ENCODE assay signal across 2 cellular contexts in the genomic region with DNA sequence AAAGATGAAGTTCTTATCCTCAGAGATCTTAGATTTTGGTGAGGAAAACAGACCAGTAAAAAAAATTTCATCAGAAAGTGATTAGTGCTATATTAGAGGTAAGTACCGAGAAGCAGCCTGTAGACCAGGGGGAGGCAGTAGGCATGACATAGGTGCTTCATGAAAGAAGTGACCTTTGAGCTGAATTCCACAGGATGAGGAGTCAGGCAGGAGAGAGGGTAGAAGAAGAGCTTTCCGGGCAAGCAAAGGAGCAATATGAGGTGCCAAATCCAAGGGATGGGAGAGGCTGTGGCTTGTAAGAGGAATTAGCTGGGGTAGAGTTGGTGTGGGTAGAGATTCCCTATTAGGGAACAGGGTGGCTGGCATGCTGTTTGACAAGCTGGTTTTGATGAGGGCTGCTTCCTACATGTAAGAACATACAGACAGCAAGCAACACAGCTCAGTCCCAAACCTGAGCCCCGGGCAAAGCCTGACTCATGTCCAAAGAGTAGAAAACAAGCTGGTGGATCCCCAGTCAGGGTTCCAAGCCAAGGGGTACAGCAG.
TF ChIP-seq lines count a peak whose summit lies in the region.

No MANE protein-coding gene starts in this region.

TF ChIP-seq in IMR-90, 13 proteins besides CTCF, POLR2A, EP300 and RAD21:
- TF ChIP-seq, protein P1, sequence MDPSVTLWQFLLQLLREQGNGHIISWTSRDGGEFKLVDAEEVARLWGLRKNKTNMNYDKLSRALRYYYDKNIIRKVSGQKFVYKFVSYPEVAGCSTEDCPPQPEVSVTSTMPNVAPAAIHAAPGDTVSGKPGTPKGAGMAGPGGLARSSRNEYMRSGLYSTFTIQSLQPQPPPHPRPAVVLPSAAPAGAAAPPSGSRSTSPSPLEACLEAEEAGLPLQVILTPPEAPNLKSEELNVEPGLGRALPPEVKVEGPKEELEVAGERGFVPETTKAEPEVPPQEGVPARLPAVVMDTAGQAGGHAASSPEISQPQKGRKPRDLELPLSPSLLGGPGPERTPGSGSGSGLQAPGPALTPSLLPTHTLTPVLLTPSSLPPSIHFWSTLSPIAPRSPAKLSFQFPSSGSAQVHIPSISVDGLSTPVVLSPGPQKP (IDR thresholded peaks at IDR 0.05; ENCODE audit: borderline replicate concordance, low read depth, low read length) = no peak
- TF ChIP-seq, protein P2, sequence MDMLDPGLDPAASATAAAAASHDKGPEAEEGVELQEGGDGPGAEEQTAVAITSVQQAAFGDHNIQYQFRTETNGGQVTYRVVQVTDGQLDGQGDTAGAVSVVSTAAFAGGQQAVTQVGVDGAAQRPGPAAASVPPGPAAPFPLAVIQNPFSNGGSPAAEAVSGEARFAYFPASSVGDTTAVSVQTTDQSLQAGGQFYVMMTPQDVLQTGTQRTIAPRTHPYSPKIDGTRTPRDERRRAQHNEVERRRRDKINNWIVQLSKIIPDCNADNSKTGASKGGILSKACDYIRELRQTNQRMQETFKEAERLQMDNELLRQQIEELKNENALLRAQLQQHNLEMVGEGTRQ (IDR thresholded peaks at IDR 0.05; ENCODE audit: low read depth, low read length) = no peak
- TF ChIP-seq MAZ (IDR thresholded peaks at IDR 0.05; ENCODE audit: borderline replicate concordance, low read depth, low read length) = no peak

TF ChIP-seq in HepG2, 621 proteins besides CTCF, POLR2A, EP300 and RAD21:
- peak; percentile 36; the same call in 1 of the 2 replicates for TF ChIP-seq PPARG (CRISPR knock-in tag; conservative IDR thresholded peaks at IDR 0.05)
- TF ChIP-seq HNF4A (CRISPR knock-in tag; IDR thresholded peaks at IDR 0.05) = peak; percentile 62
- no peak for TF ChIP-seq MAFK (conservative IDR thresholded peaks at IDR 0.05 in 1 of 2, IDR thresholded peaks at IDR 0.05 in 1 of 2; ENCODE audit: low read length in 2 of 2)
